2 cellular contexts compared by ENCODE assay signal in the genomic region with DNA sequence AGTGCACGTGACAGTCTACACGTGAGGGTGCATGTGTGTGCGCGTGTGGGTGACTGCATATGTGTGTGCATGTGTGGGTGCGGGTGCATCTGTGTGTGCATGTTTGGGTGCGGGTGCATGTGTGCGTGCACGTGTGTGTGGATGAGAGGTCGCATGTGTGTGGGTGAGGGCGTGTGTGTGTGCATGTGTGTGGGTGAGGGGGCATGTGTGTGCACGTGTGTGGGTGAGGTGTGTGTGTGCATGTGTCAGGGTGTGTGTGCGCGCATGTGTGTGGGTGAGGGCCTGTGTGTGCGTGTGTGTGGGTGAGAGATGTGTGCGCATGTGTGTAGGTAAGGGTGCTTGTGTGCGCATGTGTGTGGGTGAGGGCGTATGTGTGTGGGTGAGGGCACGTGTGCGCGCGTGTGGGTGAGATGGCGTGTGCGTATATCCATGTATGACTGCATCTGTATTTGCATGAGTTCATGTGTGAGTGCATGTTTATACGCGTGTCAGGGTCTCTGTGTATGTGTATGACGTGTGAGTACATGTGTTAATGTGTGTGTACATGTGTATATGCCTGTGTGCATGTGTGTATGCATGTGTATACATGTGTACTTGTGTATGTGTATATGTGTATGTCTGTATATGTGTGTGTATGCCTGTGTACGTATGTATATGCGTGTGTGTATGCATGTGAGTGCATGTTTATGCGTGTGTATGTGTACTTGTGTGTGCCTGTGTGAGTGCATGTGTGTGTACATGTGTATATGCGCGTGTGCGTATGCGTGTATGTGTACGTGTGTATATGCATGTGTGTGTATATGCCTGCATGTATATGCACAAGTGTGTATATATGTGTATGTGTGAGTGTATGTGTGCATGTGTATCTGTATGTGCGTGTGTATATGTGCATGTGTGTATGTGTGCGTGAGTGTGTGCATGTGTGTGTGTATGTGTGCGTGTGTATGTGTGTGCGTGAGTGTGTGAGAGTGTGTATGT.
TF ChIP-seq lines count a peak whose summit lies in the region.

No MANE protein-coding gene starts in this region.

TF ChIP-seq in HCT116, 20 proteins besides CTCF, POLR2A, EP300 and RAD21:
- TF ChIP-seq SP1 (IDR thresholded peaks at IDR 0.05; ENCODE audit: low read depth) = no peak
- TF ChIP-seq REST (IDR thresholded peaks at IDR 0.05; ENCODE audit: low read depth) = no peak
- no peak for TF ChIP-seq JUND (IDR thresholded peaks at IDR 0.05)

TF ChIP-seq in K562, 482 proteins besides CTCF, POLR2A, EP300 and RAD21:
- TF ChIP-seq POLR2G (IDR thresholded peaks at IDR 0.05; ENCODE audit: low read depth, low read length) (peak; percentile 43), NRF1 (conservative IDR thresholded peaks at IDR 0.05 in 1 of 2, IDR thresholded peaks at IDR 0.05 in 1 of 2) (no peak), ARHGAP35 (IDR thresholded peaks at IDR 0.05; ENCODE audit: partially characterized antibody) (peak; percentile 19), EWSR1 (IDR thresholded peaks at IDR 0.05; ENCODE audit: borderline replicate concordance, low read depth, partially characterized antibody) (no peak), PBX2 (CRISPR knock-in tag; IDR thresholded peaks at IDR 0.05; ENCODE audit: low read depth) (no peak), PBX2 (tag; conservative IDR thresholded peaks at IDR 0.05; ENCODE audit: low read depth) (no peak), SUPT5H (IDR thresholded peaks at IDR 0.05) (peak; percentile 47; the same call in 1 of the 2 replicates), STAT5A (IDR thresholded peaks at IDR 0.05; ENCODE audit: borderline replicate concordance, low read length) (peak; percentile 52; the same call in 1 of the 2 replicates), OTX1 (CRISPR knock-in tag; IDR thresholded peaks at IDR 0.05) (0 out of 2 replicates have a peak, but pooled peaks have one; percentile 45), KDM1A (IDR thresholded peaks at IDR 0.05) (peak in 1 of 2 experiments; percentile 95; a peak in 2 of 4 replicates)
- TF ChIP-seq, protein P1, sequence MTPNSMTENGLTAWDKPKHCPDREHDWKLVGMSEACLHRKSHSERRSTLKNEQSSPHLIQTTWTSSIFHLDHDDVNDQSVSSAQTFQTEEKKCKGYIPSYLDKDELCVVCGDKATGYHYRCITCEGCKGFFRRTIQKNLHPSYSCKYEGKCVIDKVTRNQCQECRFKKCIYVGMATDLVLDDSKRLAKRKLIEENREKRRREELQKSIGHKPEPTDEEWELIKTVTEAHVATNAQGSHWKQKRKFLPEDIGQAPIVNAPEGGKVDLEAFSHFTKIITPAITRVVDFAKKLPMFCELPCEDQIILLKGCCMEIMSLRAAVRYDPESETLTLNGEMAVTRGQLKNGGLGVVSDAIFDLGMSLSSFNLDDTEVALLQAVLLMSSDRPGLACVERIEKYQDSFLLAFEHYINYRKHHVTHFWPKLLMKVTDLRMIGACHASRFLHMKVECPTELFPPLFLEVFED (CRISPR knock-in tag; conservative IDR thresholded peaks at IDR 0.05) = 0 out of 2 replicates have a peak, but pooled peaks have one; percentile 37
- TF ChIP-seq, protein P2, sequence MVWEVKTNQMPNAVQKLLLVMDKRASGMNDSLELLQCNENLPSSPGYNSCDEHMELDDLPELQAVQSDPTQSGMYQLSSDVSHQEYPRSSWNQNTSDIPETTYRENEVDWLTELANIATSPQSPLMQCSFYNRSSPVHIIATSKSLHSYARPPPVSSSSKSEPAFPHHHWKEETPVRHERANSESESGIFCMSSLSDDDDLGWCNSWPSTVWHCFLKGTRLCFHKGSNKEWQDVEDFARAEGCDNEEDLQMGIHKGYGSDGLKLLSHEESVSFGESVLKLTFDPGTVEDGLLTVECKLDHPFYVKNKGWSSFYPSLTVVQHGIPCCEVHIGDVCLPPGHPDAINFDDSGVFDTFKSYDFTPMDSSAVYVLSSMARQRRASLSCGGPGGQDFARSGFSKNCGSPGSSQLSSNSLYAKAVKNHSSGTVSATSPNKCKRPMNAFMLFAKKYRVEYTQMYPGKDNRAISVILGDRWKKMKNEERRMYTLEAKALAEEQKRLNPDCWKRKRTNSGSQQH (CRISPR knock-in tag; IDR thresholded peaks at IDR 0.05) = 0 out of 2 replicates have a peak, but pooled peaks have one; percentile 15
